In the genomic region with DNA sequence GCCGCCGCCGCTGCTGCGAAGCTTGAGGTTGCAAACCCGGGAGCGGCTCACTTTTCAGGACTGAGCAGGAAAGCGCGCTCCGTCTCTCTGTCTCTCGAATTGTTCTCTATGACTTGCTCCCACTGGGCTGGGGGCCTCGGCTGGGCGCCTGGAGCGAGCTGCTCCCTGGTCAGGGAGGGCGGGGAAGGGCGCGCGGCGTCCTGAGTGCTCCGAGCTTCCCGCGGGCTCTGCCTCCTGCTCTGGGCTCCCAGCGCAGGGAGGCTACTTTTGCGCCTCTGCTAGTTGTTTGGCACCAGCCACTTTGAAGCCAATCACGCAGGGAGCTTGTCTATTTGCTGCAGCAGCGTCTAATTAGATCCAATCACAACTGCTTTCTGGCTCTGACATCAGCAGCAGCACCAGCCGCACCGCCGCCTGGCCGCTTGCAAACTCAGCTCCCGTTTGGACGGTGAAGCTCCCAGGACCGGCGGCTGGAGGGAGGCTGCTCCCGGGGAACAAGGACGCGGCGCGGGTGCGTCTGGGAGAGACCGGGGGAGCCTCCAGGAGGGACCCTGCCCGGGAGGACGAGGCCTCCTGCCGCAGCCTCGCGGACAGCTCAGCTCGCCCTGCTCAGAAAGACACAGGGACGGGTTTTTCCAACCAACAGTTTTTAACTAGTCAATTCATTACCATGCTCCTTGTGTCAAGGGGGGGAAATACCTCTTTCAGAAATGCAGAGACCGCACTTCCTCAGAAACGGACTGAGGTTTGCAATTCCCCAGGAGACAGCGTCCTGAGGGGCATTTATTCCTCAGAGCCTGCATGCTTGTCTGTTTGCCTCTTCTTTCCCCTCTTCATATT, we compare ENCODE assay signal across 8 cellular contexts. TPM values are rescaled to one million over a fixed set of nuclear protein-coding genes. Genes with fewer than 3 reads are reported as not detected.
DNase-seq lines count a peak whose midpoint lies in the region; ATAC-seq and TF ChIP-seq lines count a peak whose summit lies in the region.

A gene (minus strand): TSS at position 304 of the 840 bp plus-strand sequence.

- no peak within 1 kb of the TSS for H3K9ac ChIP-seq in subcutaneous abdominal adipose tissue (ENCODE audit: low read length in 5 of 5)

- no peaks in the 10 kb centered on the region for H3K36me3 Mint-ChIP-seq in GM23338 (ENCODE audit: low read depth)
- H3K36me3 Mint-ChIP-seq in activated naive CD8-positive, alpha-beta T cell treated with anti-CD3 and anti-CD28 coated beads for 36 hours = no peaks in the 10 kb centered on the region

- H3K27ac Mint-ChIP-seq in GM23338 = no peak within 1 kb of the TSS
- no peak within 1 kb of the TSS for H3K27ac Mint-ChIP-seq in activated naive CD8-positive, alpha-beta T cell treated with anti-CD3 and anti-CD28 coated beads for 36 hours

- H2AFZ ChIP-seq in GM23338 = peak within 1 kb of the TSS; percentile 77

- H3K4me3 Mint-ChIP-seq in GM23338 = peak within 1 kb of the TSS; percentile 81
- H3K4me3 Mint-ChIP-seq in activated naive CD8-positive, alpha-beta T cell treated with anti-CD3 and anti-CD28 coated beads for 36 hours = peak within 1 kb of the TSS; percentile 53

- peaks cover 32% of the 10 kb centered on the region for H3K4me1 Mint-ChIP-seq in GM23338
- no peaks in the 10 kb centered on the region for H3K4me1 Mint-ChIP-seq in activated naive CD8-positive, alpha-beta T cell treated with anti-CD3 and anti-CD28 coated beads for 36 hours

- H3F3A ChIP-seq in GM23338 (replicated peaks; ENCODE audit: low read depth) = no peaks in the 10 kb centered on the region

- peaks cover 16% of the 10 kb centered on the region for H3K79me2 ChIP-seq in GM23338 (replicated peaks; ENCODE audit: insufficient read depth)

- H3K36me3 ChIP-seq in GM23338 (ENCODE audit: insufficient read depth) = no peaks in the 10 kb centered on the region; the same call in 1 of the 2 replicates
- H3K36me3 ChIP-seq in kidney epithelial cell (ENCODE audit: control insufficient read depth, insufficient read depth, low read length) = no peaks in the 10 kb centered on the region
- H3K36me3 ChIP-seq in subcutaneous abdominal adipose tissue (ENCODE audit: control insufficient read depth in 5 of 5, insufficient read depth in 5 of 5, low read length in 5 of 5) = no peaks in the 10 kb centered on the region

- H3K4me1 ChIP-seq in GM23338 (ENCODE audit: insufficient read depth) (peaks cover 18% of the 10 kb centered on the region), subcutaneous abdominal adipose tissue (ENCODE audit: control insufficient read depth in 5 of 5, insufficient read depth in 5 of 5, low read length in 5 of 5) (peaks cover 0 to 15% (median 10%) of the 10 kb centered on the region in 5 donors)

- H3K27me3 ChIP-seq in GM23338 (ENCODE audit: insufficient read depth) (peaks cover 33% of the 10 kb centered on the region), kidney epithelial cell (ENCODE audit: control insufficient read depth, insufficient read depth, low read length) (peaks cover 40% of the 10 kb centered on the region), subcutaneous abdominal adipose tissue (ENCODE audit: control insufficient read depth in 5 of 5, insufficient read depth in 4 of 5, low read length in 5 of 5) (peaks cover 35 to 60% (median 48%) of the 10 kb centered on the region in 5 donors)

- peak within 1 kb of the TSS; percentile 78 for H3K4me2 ChIP-seq in GM23338

- H3K9me2 ChIP-seq in GM23338 (ENCODE audit: insufficient read depth) = no peaks in the 10 kb centered on the region

- H3K4me3 ChIP-seq in GM23338 (peak within 1 kb of the TSS; percentile 65), kidney epithelial cell (ENCODE audit: low read depth, low read length) (peak within 1 kb of the TSS; percentile 15), subcutaneous abdominal adipose tissue (ENCODE audit: low read depth in 1 of 5, low read length in 5 of 5) (peak within 1 kb of the TSS in 4 of 5 donors; percentile 17 to 42 (median 34))

- peak; percentile 53 for DNase-seq in NCI-H2227 (lab: John Stamatoyannopoulos, UW; ENCODE audit: unreplicated experiment)
- no peak for DNase-seq in NCI-H2227 treated with DMSO at 0.1 percent for 48 hours (lab: John Stamatoyannopoulos, UW)
- peak; percentile 91 for DNase-seq in GM23338 (ENCODE audit: low spot score)
- peak; percentile 86 for DNase-seq in NCI-H1436 (lab: John Stamatoyannopoulos, UW)
- no peak for DNase-seq in activated naive CD8-positive, alpha-beta T cell treated with anti-CD3 and anti-CD28 coated beads for 36 hours
- DNase-seq in kidney epithelial cell (ENCODE audit: low read depth) = peak; percentile 29
- DNase-seq in effector CD4-positive, alpha-beta T cell = no peak

- 0 out of 2 replicates have a peak within 1 kb of the TSS, but pooled peaks have one; percentile 34 for H3K27ac ChIP-seq in GM23338 (ENCODE audit: low read depth)
- no peak within 1 kb of the TSS for H3K27ac ChIP-seq in subcutaneous abdominal adipose tissue (ENCODE audit: low read depth, low read length)

- TF ChIP-seq CTCF in GM23338 (conservative IDR thresholded peaks at IDR 0.05; ENCODE audit: low read depth in 2 of 2) (no peak), kidney epithelial cell (IDR thresholded peaks at IDR 0.05; ENCODE audit: insufficient read depth, low read length, poor library complexity, severe bottlenecking) (no peak)

- ATAC-seq in GM23338 = peak; percentile 84

- no peaks in the 10 kb centered on the region for H4K20me1 ChIP-seq in GM23338 (replicated peaks; ENCODE audit: insufficient read depth)

- no peaks in the 10 kb centered on the region for H3K9me3 Mint-ChIP-seq in GM23338
- H3K9me3 Mint-ChIP-seq in activated naive CD8-positive, alpha-beta T cell treated with anti-CD3 and anti-CD28 coated beads for 36 hours = no peaks in the 10 kb centered on the region

- peaks cover 31% of the 10 kb centered on the region for H3K27me3 Mint-ChIP-seq in GM23338 (ENCODE audit: insufficient read depth, low read depth, poor library complexity)
- H3K27me3 Mint-ChIP-seq in activated naive CD8-positive, alpha-beta T cell treated with anti-CD3 and anti-CD28 coated beads for 36 hours = peaks cover 90% of the 10 kb centered on the region

- H3K9me3 ChIP-seq in subcutaneous abdominal adipose tissue (ENCODE audit: control insufficient read depth in 5 of 5, low read length in 5 of 5) = no peaks in the 10 kb centered on the region

TF ChIP-seq in GM23338, 12 proteins besides CTCF, POLR2A, EP300 and RAD21:
- TF ChIP-seq JUNB (IDR thresholded peaks at IDR 0.05; ENCODE audit: unreplicated experiment) (no peak), POLR2AphosphoS5 (IDR thresholded peaks at IDR 0.05; ENCODE audit: low read depth) (peak; percentile 69), CREB1 (CRISPR knock-in tag; IDR thresholded peaks at IDR 0.05; ENCODE audit: low read depth) (peak; percentile 83)

RNA-seq across cellular contexts. Expression of the gene that starts here (rescaled TPM):
- total RNA-seq in GM23338 (2014; rRNA removed; shearing (Covaris generic)) = 1.6 and 5.0 TPM in 2 replicates
- 1.7 and 2.0 TPM in 2 replicates for polyA plus RNA-seq in GM23338 (2016; fragmentation: Nextera tagmentation; extraction: Ambion mirVana)
- total RNA-seq in activated naive CD8-positive, alpha-beta T cell treated with anti-CD3 and anti-CD28 coated beads for 36 hours = not detected
- total RNA-seq in kidney epithelial cell = 0.08 and 0.34 TPM in 2 replicates

Comparison
In these comparisons a context has a peak if more than half of its experiments do, and no peak if none do; other contexts are left out.
1. DNase-seq: peak in NCI-H2227 (single experiment), GM23338 (single experiment) and NCI-H1436 (single experiment); none in NCI-H2227 treated with DMSO at 0.1 percent for 48 hours (single experiment), activated naive CD8-positive, alpha-beta T cell treated with anti-CD3 and anti-CD28 coated beads for 36 hours (single experiment) and effector CD4-positive, alpha-beta T cell (single experiment).
2. Peak in DNase-seq and H3K4me3 ChIP-seq in kidney epithelial cell; RNA of the gene not detected or under 1 TPM.
3. H3K4me3 ChIP-seq: peak in every context shown above with its lines; median percentile 65 in GM23338; 34 in subcutaneous abdominal adipose tissue; 15 in kidney epithelial cell.